In genomic region chr5:34598177-34598794, GRCh38 we compare ENCODE assay signal across 1 cellular context.
TF ChIP-seq lines count a peak whose summit lies in the region.

No MANE protein-coding gene starts in this region.

TF ChIP-seq in A549, 52 proteins besides CTCF, POLR2A, EP300 and RAD21 (continued from another document):
- TF ChIP-seq HMGXB4 (CRISPR knock-in tag; IDR thresholded peaks at IDR 0.05; ENCODE audit: borderline replicate concordance) (no peak), KDM1A (IDR thresholded peaks at IDR 0.05; ENCODE audit: low read depth) (no peak), NPAS2 (CRISPR knock-in tag; IDR thresholded peaks at IDR 0.05; ENCODE audit: borderline replicate concordance) (no peak), ELK1 (IDR thresholded peaks at IDR 0.05; ENCODE audit: low read depth, low read length) (no peak), JUNB (IDR thresholded peaks at IDR 0.05) (peak; percentile 95), REST (IDR thresholded peaks at IDR 0.05) (no peak), MAFK (IDR thresholded peaks at IDR 0.05; ENCODE audit: partially characterized antibody) (no peak), ATOH8 (CRISPR knock-in tag; IDR thresholded peaks at IDR 0.05; ENCODE audit: low read depth) (no peak), FOSL2 (IDR thresholded peaks at IDR 0.05) (peak; percentile 90), FOSL2 (CRISPR knock-in tag; IDR thresholded peaks at IDR 0.05) (peak; percentile 96), FOXS1 (CRISPR knock-in tag; IDR thresholded peaks at IDR 0.05) (no peak), NR3C1 (IDR thresholded peaks at IDR 0.05) (no peak), RFX5 (IDR thresholded peaks at IDR 0.05) (no peak), ZC3H11A (IDR thresholded peaks at IDR 0.05) (no peak), BCL3 (IDR thresholded peaks at IDR 0.05) (peak; percentile 62; the same call in 1 of the 3 replicates), SREBF2 (IDR thresholded peaks at IDR 0.05) (no peak), RARB (CRISPR knock-in tag; IDR thresholded peaks at IDR 0.05) (peak; percentile 89), HEYL (CRISPR knock-in tag; IDR thresholded peaks at IDR 0.05) (no peak), PHF8 (IDR thresholded peaks at IDR 0.05; ENCODE audit: borderline replicate concordance, low read depth) (no peak), CHD2 (IDR thresholded peaks at IDR 0.05; ENCODE audit: low read length, partially characterized antibody) (no peak), PBX3 (IDR thresholded peaks at IDR 0.05) (peak; percentile 34; the same call in 1 of the 2 replicates), HES2 (IDR thresholded peaks at IDR 0.05) (no peak), BHLHE40 (IDR thresholded peaks at IDR 0.05; ENCODE audit: low read depth, low read length) (no peak), RCOR1 (IDR thresholded peaks at IDR 0.05; ENCODE audit: low read depth, low read length) (no peak), EHMT2 (IDR thresholded peaks at IDR 0.05; ENCODE audit: low read depth) (no peak), JUN (IDR thresholded peaks at IDR 0.05) (peak; percentile 66 to 70; a peak in 4 of 5 replicates), GATA3 (IDR thresholded peaks at IDR 0.05; ENCODE audit: borderline replicate concordance) (peak; percentile 79; the same call in 1 of the 2 replicates), ESRRA (IDR thresholded peaks at IDR 0.05; ENCODE audit: borderline replicate concordance, low read length) (no peak), TFCP2L1 (CRISPR knock-in tag; IDR thresholded peaks at IDR 0.05) (no peak), HOXA7 (CRISPR knock-in tag; IDR thresholded peaks at IDR 0.05) (no peak), MAX (IDR thresholded peaks at IDR 0.05) (peak; percentile 72), HOXB5 (CRISPR knock-in tag; IDR thresholded peaks at IDR 0.05) (no peak), ZFP36 (IDR thresholded peaks at IDR 0.05; ENCODE audit: borderline replicate concordance, partially characterized antibody) (no peak)
TF ChIP-seq in A549: peak in this region for 11.
